ENCODE assay signal across 27 cellular contexts in genomic region chr9:12441509-12441908, GRCh38.
"Had no signal": no experiment of that assay in that cellular context is flagged by ENCODE, and none has a peak within 500 bp of the region (broad histone marks: within the 10 kb centered on the region; RNA-seq: fewer than 3 reads in every experiment).

No MANE protein-coding gene starts in this region.

- H3K4me1 Mint-ChIP-seq: memory B cell; natural killer cell; stimulated activated naive B cell treated with anti-CD40 and anti-IgM and Interleukin-4, amounts not matched to agents 10 μg/mL and 1 μg/mL and 100 μg/mL, for 72 hours had no signal

- H3K36me3 Mint-ChIP-seq: memory B cell; natural killer cell; stimulated activated naive B cell treated with anti-CD40 and anti-IgM and Interleukin-4, amounts not matched to agents 10 μg/mL and 1 μg/mL and 100 μg/mL, for 72 hours had no signal

- ATAC-seq: esophagus mucosa; gastrocnemius medialis; left lung; lower lobe of right lung; natural killer cell; psoas muscle; right lobe of liver; stimulated activated naive B cell treated with anti-CD40 and anti-IgM and Interleukin-4, amounts not matched to agents 10 μg/mL and 1 μg/mL and 100 μg/mL, for 72 hours had no signal

- H3K4me2 ChIP-seq: hepatocyte had no signal

- H3K27me3 ChIP-seq: colonic mucosa, gastrocnemius medialis, hepatocyte, left lung, ovary, right lobe of liver, tibial nerve, upper lobe of left lung had no signal

- H3K4me3 Mint-ChIP-seq: dendritic cell treated with granulocyte-macrophage colony-stimulating factor and Interleukin-4, amounts not matched to agents 40 ng/mL and 50 ng/mL, for 4 days; memory B cell; natural killer cell; stimulated activated naive B cell treated with anti-CD40 and anti-IgM and Interleukin-4, amounts not matched to agents 10 μg/mL and 1 μg/mL and 100 μg/mL, for 72 hours; stimulated activated naive CD8-positive, alpha-beta T cell treated with anti-CD3 and anti-CD28 coated beads, Interleukin-15, Interleukin-2, amounts not matched to agents 100 ng/mL and 50 ng/mL, for 24 hours had no signal

- H3K36me3 ChIP-seq: colonic mucosa, gastrocnemius medialis, left lung, lower lobe of right lung, ovary, right lobe of liver, thoracic aorta, tibial nerve, upper lobe of left lung had no signal

- H3K79me2 ChIP-seq: hepatocyte had no signal

- H3K27ac ChIP-seq: colonic mucosa, epithelial cell of prostate, gastrocnemius medialis, hepatocyte, left lung, lower lobe of right lung, ovary, psoas muscle, right lobe of liver, thoracic aorta, tibial nerve, upper lobe of left lung had no signal

- H3K27ac Mint-ChIP-seq: dendritic cell treated with granulocyte-macrophage colony-stimulating factor and Interleukin-4, amounts not matched to agents 40 ng/mL and 50 ng/mL, for 4 days; memory B cell; natural killer cell; stimulated activated naive B cell treated with anti-CD40 and anti-IgM and Interleukin-4, amounts not matched to agents 10 μg/mL and 1 μg/mL and 100 μg/mL, for 72 hours; stimulated activated naive CD8-positive, alpha-beta T cell treated with anti-CD3 and anti-CD28 coated beads, Interleukin-15, Interleukin-2, amounts not matched to agents 100 ng/mL and 50 ng/mL, for 24 hours had no signal

- H3K4me1 ChIP-seq: colonic mucosa, gastrocnemius medialis, left lung, lower lobe of right lung, psoas muscle, right lobe of liver, tibial nerve, upper lobe of left lung had no signal

- H2AFZ ChIP-seq: hepatocyte had no signal

- DNase-seq: colonic mucosa; effector CD8-positive, alpha-beta T cell; foreskin fibroblast; gastrocnemius medialis; head of caudate nucleus; kidney; left lung; lower lobe of right lung; natural killer cell; occipital lobe; ovary; posterior cingulate gyrus; psoas muscle; right lobe of liver; small intestine; stimulated activated CD4-positive, alpha-beta T cell treated with anti-CD3 and anti-CD28 coated beads, Interleukin-15, amount 100 ng/mL, for 24 hours; stimulated activated CD4-positive, alpha-beta T cell treated with anti-CD3 and anti-CD28 coated beads, Interleukin-2, amount 100 ng/mL, for 48 hours; stimulated activated naive B cell treated with anti-CD40 and anti-IgM and Interleukin-4, amounts not matched to agents 10 μg/mL and 1 μg/mL and 100 μg/mL, for 72 hours; upper lobe of left lung had no signal

- H3K27me3 Mint-ChIP-seq: dendritic cell treated with granulocyte-macrophage colony-stimulating factor and Interleukin-4, amounts not matched to agents 40 ng/mL and 50 ng/mL, for 4 days; memory B cell; stimulated activated naive B cell treated with anti-CD40 and anti-IgM and Interleukin-4, amounts not matched to agents 10 μg/mL and 1 μg/mL and 100 μg/mL, for 72 hours; stimulated activated naive CD8-positive, alpha-beta T cell treated with anti-CD3 and anti-CD28 coated beads, Interleukin-15, Interleukin-2, amounts not matched to agents 100 ng/mL and 50 ng/mL, for 24 hours had no signal

- H3K4me3 ChIP-seq: colonic mucosa, gastrocnemius medialis, hepatocyte, left lung, lower lobe of right lung, ovary, psoas muscle, right lobe of liver, thoracic aorta, tibial nerve, upper lobe of left lung had no signal

- H3K9me3 ChIP-seq: colonic mucosa, gastrocnemius medialis, left lung, lower lobe of right lung, ovary, psoas muscle, right lobe of liver, thoracic aorta, upper lobe of left lung had no signal
